Comparison of ENCODE assay signal across 8 cellular contexts in genomic region chr3:141737828-141738635, GRCh38. TPM values are rescaled to one million over a fixed set of nuclear protein-coding genes. Genes with fewer than 3 reads are reported as not detected.
DNase-seq lines count a peak whose midpoint lies in the region; TF ChIP-seq lines count a peak whose summit lies in the region.

RNF7 (plus strand) TSS chr3:141738298; CDS start chr3:141738342, 44 bp downstream.

- TF ChIP-seq CTCF in GM20000 (IDR thresholded peaks at IDR 0.05; ENCODE audit: extremely low read depth, missing control alignments), result peak; percentile 83

- DNase-seq in COR-L47 (lab: John Stamatoyannopoulos, UW), result peak; percentile 98
- peak; percentile 96 for DNase-seq in GM20000 (ENCODE audit: low spot score)
- DNase-seq in HT-29 (ENCODE audit: low spot score), result peak; percentile 98
- DNase-seq in NK-92 treated with Interleukin-12 subunit alpha and Interleukin-12 subunit beta, amount 100 ng/mL, for 24 hours (lab: John Stamatoyannopoulos, UW), result peak; percentile 92
- peak; percentile 98 for DNase-seq in activated CD8-positive, alpha-beta memory T cell treated with anti-CD3 and anti-CD28 coated beads for 24 hours
- peak; percentile 93 for DNase-seq in effector CD8-positive, alpha-beta T cell (lab: John Stamatoyannopoulos, UW)
- peak; percentile 98 for DNase-seq in medulla oblongata (ENCODE audit: extremely low spot score)
- peak; percentile 95 for DNase-seq in stimulated activated CD8-positive, alpha-beta memory T cell treated with anti-CD3 and anti-CD28 coated beads, Interleukin-12 subunit alpha, Interleukin-12 subunit beta, amount 100 ng/mL, for 1 hour (ENCODE audit: low read depth)

RNA-seq across cellular contexts. Expression of gene RNF7, which starts in this region (rescaled TPM):
- 27.7 and 28.8 TPM in 2 replicates for total RNA-seq in HT-29 (2014; rRNA removed; shearing (Covaris generic))

Comparison
In these comparisons a context has a peak if more than half of its experiments do, and no peak if none do; other contexts are left out.
1. Peak in every context shown above with its lines: DNase-seq.